Comparison of ENCODE assay signal across 17 cellular contexts in the genomic region with DNA sequence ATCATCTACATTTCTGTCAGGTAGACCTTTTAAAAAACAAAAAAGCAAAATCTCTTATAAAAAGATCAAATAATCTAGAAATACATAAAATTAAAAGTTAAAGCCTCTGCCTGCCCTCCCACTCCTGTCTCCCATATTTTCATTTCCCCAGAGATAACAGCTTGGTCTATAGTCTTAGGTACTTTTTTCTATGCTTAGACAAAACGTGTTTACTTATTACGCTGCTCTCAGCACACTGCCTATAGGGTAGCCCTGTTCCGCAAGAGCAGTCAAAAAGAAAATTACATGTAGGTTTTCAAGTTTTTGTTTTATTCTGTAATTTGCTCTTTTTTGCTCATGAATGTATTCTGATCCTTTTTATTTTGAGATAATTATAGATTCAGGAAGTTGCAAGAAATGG.
"Had no signal": no experiment of that assay in that cellular context is flagged by ENCODE, and none has a peak within 500 bp of the region (broad histone marks: within the 10 kb centered on the region; RNA-seq: fewer than 3 reads in every experiment).

No MANE protein-coding gene starts in this region.

- H3K27ac Mint-ChIP-seq: activated CD8-positive, alpha-beta T cell treated with anti-CD3 and anti-CD28 coated beads for 36 hours; endodermal cell had no signal

- H3K27me3 Mint-ChIP-seq: activated CD4-positive, alpha-beta T cell treated with anti-CD3 and anti-CD28 coated beads, Interleukin-2, amount 10 ng/mL, durations not matched to agents 24 days and 14 days; activated CD8-positive, alpha-beta T cell treated with anti-CD3 and anti-CD28 coated beads for 36 hours; naive thymus-derived CD8-positive, alpha-beta T cell had no signal

- H3K4me3 ChIP-seq: hepatocyte, prostate gland, right atrium auricular region, testis, upper lobe of left lung had no signal

- ATAC-seq: activated CD8-positive, alpha-beta T cell treated with anti-CD3 and anti-CD28 coated beads for 36 hours; foreskin keratinocyte; naive thymus-derived CD8-positive, alpha-beta T cell had no signal

- H3K9me3 Mint-ChIP-seq: activated CD4-positive, alpha-beta T cell treated with anti-CD3 and anti-CD28 coated beads, Interleukin-2, amount 10 ng/mL, durations not matched to agents 24 days and 14 days; activated CD8-positive, alpha-beta T cell treated with anti-CD3 and anti-CD28 coated beads for 36 hours had no signal

- H3K4me1 Mint-ChIP-seq: activated CD4-positive, alpha-beta T cell treated with anti-CD3 and anti-CD28 coated beads, Interleukin-2, amount 10 ng/mL, durations not matched to agents 24 days and 14 days; endodermal cell had no signal

- DNase-seq: activated CD4-positive, alpha-beta T cell treated with anti-CD3 and anti-CD28 coated beads, Interleukin-2, amount 10 ng/mL, durations not matched to agents 24 days and 14 days; activated CD8-positive, alpha-beta T cell treated with anti-CD3 and anti-CD28 coated beads for 36 hours; activated T-cell treated with anti-CD3 and anti-CD28 coated beads, Interleukin-2, amount 50 U/mL, for 1 hour; aorta; brain microvascular endothelial cell; central memory CD4-positive, alpha-beta T cell; endodermal cell; foreskin keratinocyte; mesendoderm; naive thymus-derived CD8-positive, alpha-beta T cell; stimulated activated CD4-positive, alpha-beta T cell treated with anti-CD3 and anti-CD28 coated beads, Interleukin-2, amount 100 ng/mL, for 24 hours; T-helper 9 cell; testis; upper lobe of left lung had no signal

- H3K4me3 Mint-ChIP-seq: activated CD4-positive, alpha-beta T cell treated with anti-CD3 and anti-CD28 coated beads, Interleukin-2, amount 10 ng/mL, durations not matched to agents 24 days and 14 days; activated CD8-positive, alpha-beta T cell treated with anti-CD3 and anti-CD28 coated beads for 36 hours; endodermal cell; naive thymus-derived CD8-positive, alpha-beta T cell had no signal
